ENCODE assay signal across 18 cellular contexts in the genomic region with DNA sequence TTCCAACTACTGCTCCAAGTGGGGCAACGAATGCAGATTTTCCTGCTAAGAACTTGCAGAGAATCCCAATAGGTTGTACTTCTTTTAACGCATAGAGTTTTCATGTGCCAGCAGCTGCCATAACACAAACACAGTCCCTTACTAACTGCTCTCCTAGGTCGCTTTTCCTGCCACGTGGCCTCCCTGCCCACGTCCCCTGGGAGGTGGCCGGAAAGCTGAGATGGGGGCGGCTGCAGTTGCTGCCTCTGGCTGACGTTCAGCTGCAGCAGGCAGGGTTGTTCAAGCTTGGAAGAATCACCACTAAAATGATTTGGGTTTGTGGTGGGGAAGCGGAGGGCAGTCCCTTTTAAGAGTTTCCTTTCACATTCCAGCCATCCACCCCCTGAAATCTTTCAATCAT. TPM values are rescaled to one million over a fixed set of nuclear protein-coding genes. Genes with fewer than 3 reads are reported as not detected.
DNase-seq lines count a peak whose midpoint lies in the region; ATAC-seq and TF ChIP-seq lines count a peak whose summit lies in the region.
"Had no signal": no experiment of that assay in that cellular context is flagged by ENCODE, and none has a peak within 500 bp of the region (broad histone marks: within the 10 kb centered on the region; RNA-seq: fewer than 3 reads in every experiment).

No MANE protein-coding gene starts in this region.

- H4K20me1 ChIP-seq in IMR-90 (ENCODE audit: insufficient read depth, low read length) = no peaks in the 10 kb centered on the region

- no peaks in the 10 kb centered on the region for H3K79me1 ChIP-seq in IMR-90 (ENCODE audit: low read depth in 1 of 2, low read length in 2 of 2)

- H3K14ac ChIP-seq in IMR-90 (replicated peaks; ENCODE audit: low read depth, low read length) = no peak overlapping the region

- no peak overlapping the region for H3K4ac ChIP-seq in IMR-90 (ENCODE audit: low read depth, low read length)

- H4K5ac ChIP-seq in IMR-90 (ENCODE audit: low read depth, low read length) = no peak overlapping the region

- ATAC-seq in right cardiac atrium (peak in 1 of 2 donors; percentile 40), IMR-90 (ENCODE audit: low read depth) (no peak)
- ATAC-seq in stimulated activated naive B cell treated with anti-CD40 and anti-IgM and Interleukin-4, amounts not matched to agents 10 μg/mL and 1 μg/mL and 100 μg/mL, for 72 hours (replicated peaks) = peak; percentile 36 to 64
- no peak for ATAC-seq in activated CD8-positive, alpha-beta T cell treated with anti-CD3 and anti-CD28 coated beads for 36 hours

- intact Hi-C loops in right cardiac atrium (cut with DNase I) (loop anchor here in 1 of 4 donors (10.0 kb wide), 2 partner anchors 47 to 117 kb away; partner anchors contain the start of gene SCN3B), left ventricle myocardium inferior (cut with micrococcal nuclease) (no loop called here), IMR-90 (cut with micrococcal nuclease) (no loop called here), dorsolateral prefrontal cortex (cut with DNase I) (no loop called here)
- intact Hi-C loops in activated CD8-positive, alpha-beta T cell treated with anti-CD3 and anti-CD28 coated beads for 36 hours (cut with micrococcal nuclease) = no loop called here

- H2AK5ac ChIP-seq in IMR-90 (ENCODE audit: low read depth, low read length) = no peak overlapping the region

- H3K36me3 ChIP-seq in left ventricle myocardium inferior (no peaks in the 10 kb centered on the region), IMR-90 (ENCODE audit: control insufficient read depth, insufficient read depth, low read length) (no peaks in the 10 kb centered on the region)

- no TSS peak for BruUV-seq in IMR-90 (replicated peaks; lab: Mats Ljungman, UMichigan)

- H3K27ac Mint-ChIP-seq in stimulated activated naive B cell treated with anti-CD40 and anti-IgM and Interleukin-4, amounts not matched to agents 10 μg/mL and 1 μg/mL and 100 μg/mL, for 72 hours = no peak overlapping the region
- no peak overlapping the region for H3K27ac Mint-ChIP-seq in activated CD8-positive, alpha-beta T cell treated with anti-CD3 and anti-CD28 coated beads for 36 hours
- H3K27ac Mint-ChIP-seq: activated naive CD8-positive, alpha-beta T cell; mesothelial cell of epicardium had no signal

- CTCF ChIA-PET in IMR-90 (lab: Yijun Ruan, JAX) = no interaction called here
- CTCF ChIA-PET in activated CD8-positive, alpha-beta T cell treated with anti-CD3 and anti-CD28 coated beads for 36 hours (lab: Charles Lee) = interaction anchor here (1.9 kb wide), 1 partner anchor 9 kb away, joined by 9 read pairs; no protein-coding TSS in a partner anchor

- peak overlapping the region; percentile 70 for H2AFZ ChIP-seq in IMR-90 (replicated peaks; ENCODE audit: low read length, poor library complexity)

- H4K91ac ChIP-seq in IMR-90 (ENCODE audit: insufficient read depth, low read depth, low read length) = no peak overlapping the region

- in situ Hi-C loops in IMR-90 (cut with MboI; ENCODE audit: low sequenced_read_pairs) = no loop called here

- no peak for TF ChIP-seq POLR2A in IMR-90 (IDR thresholded peaks at IDR 0.05; ENCODE audit: low read depth, low read length)

- TF ChIP-seq CTCF in left ventricle myocardium inferior (IDR thresholded peaks at IDR 0.05; ENCODE audit: borderline replicate concordance) (no peak), IMR-90 (conservative IDR thresholded peaks at IDR 0.05; ENCODE audit: low read depth, low read length) (no peak), dorsolateral prefrontal cortex (IDR thresholded peaks at IDR 0.05 in 54 of 56, conservative IDR thresholded peaks at IDR 0.05 in 2 of 56; ENCODE audit: low read depth in 1 of 56, partially characterized antibody in 56 of 56) (no peak)
- no peak for TF ChIP-seq CTCF in activated CD8-positive, alpha-beta T cell treated with anti-CD3 and anti-CD28 coated beads for 36 hours (IDR thresholded peaks at IDR 0.05)

- H2BK120ac ChIP-seq in IMR-90 (ENCODE audit: low read depth, low read length) = no peak overlapping the region

- no peak overlapping the region for H3K56ac ChIP-seq in IMR-90 (ENCODE audit: extremely low read depth, insufficient read depth, low read length)

- dilution Hi-C loops in IMR-90 (cut with HindIII; ENCODE audit: low sequenced_read_pairs, unreplicated experiment) = no loop called here

- H3K18ac ChIP-seq in IMR-90 (ENCODE audit: low read depth, low read length) = no peak overlapping the region

- H4K8ac ChIP-seq in IMR-90 (ENCODE audit: low read depth in 2 of 2, low read length in 2 of 2) = no peak overlapping the region

- no peak overlapping the region for H3K23ac ChIP-seq in IMR-90 (ENCODE audit: low read depth, low read length)

- no peak overlapping the region for H2BK5ac ChIP-seq in IMR-90 (ENCODE audit: low read depth, low read length, poor library complexity, severe bottlenecking)

- no peak for TF ChIP-seq RAD21 in IMR-90 (IDR thresholded peaks at IDR 0.05; ENCODE audit: low read length)

- no peaks in the 10 kb centered on the region for H3K9me1 ChIP-seq in IMR-90 (ENCODE audit: insufficient read depth, low read length)

- peaks cover 12 to 14% of the 10 kb centered on the region in 2 donors for H3K27me3 Mint-ChIP-seq in stimulated activated naive B cell treated with anti-CD40 and anti-IgM and Interleukin-4, amounts not matched to agents 10 μg/mL and 1 μg/mL and 100 μg/mL, for 72 hours
- peaks cover 5% of the 10 kb centered on the region for H3K27me3 Mint-ChIP-seq in activated CD8-positive, alpha-beta T cell treated with anti-CD3 and anti-CD28 coated beads for 36 hours

- H3K4me2 ChIP-seq in IMR-90 (ENCODE audit: low read depth, low read length) = no peak overlapping the region

- H2BK15ac ChIP-seq in IMR-90 (ENCODE audit: low read depth, low read length) = no peak overlapping the region

- no peaks in the 10 kb centered on the region for H3K9me3 ChIP-seq in right cardiac atrium (ENCODE audit: control insufficient read depth, low read length)
- H3K9me3 ChIP-seq in left ventricle myocardium inferior (replicated peaks) = no peaks in the 10 kb centered on the region
- no peaks in the 10 kb centered on the region for H3K9me3 ChIP-seq in IMR-90 (ENCODE audit: control insufficient read depth, insufficient read depth, low read length)

- H3K27me3 ChIP-seq in right cardiac atrium (ENCODE audit: control insufficient read depth, insufficient read depth) = no peaks in the 10 kb centered on the region
- H3K27me3 ChIP-seq in left ventricle myocardium inferior (ENCODE audit: low read depth) = peaks cover 13% of the 10 kb centered on the region
- H3K27me3 ChIP-seq in IMR-90 (ENCODE audit: control insufficient read depth, insufficient read depth, low read length) = peaks cover 26% of the 10 kb centered on the region
- H3K27me3 ChIP-seq in dorsolateral prefrontal cortex = no peaks in the 10 kb centered on the region

- H3K4me1 ChIP-seq in right cardiac atrium (ENCODE audit: control insufficient read depth, insufficient read depth, low read length) (no peaks in the 10 kb centered on the region), left ventricle myocardium inferior (no peaks in the 10 kb centered on the region), IMR-90 (ENCODE audit: control insufficient read depth, insufficient read depth, low read length) (no peaks in the 10 kb centered on the region)

- no peak overlapping the region for H2AK9ac ChIP-seq in IMR-90 (replicated peaks; ENCODE audit: low read depth, low read length, poor library complexity)

- H3K27ac ChIP-seq in right cardiac atrium (ENCODE audit: low read length) (no peak overlapping the region), left ventricle myocardium inferior (replicated peaks) (no peak overlapping the region), IMR-90 (ENCODE audit: insufficient read depth, low read length) (no peak overlapping the region), dorsolateral prefrontal cortex (no peak overlapping the region)

- H3K36me3 Mint-ChIP-seq in stimulated activated naive B cell treated with anti-CD40 and anti-IgM and Interleukin-4, amounts not matched to agents 10 μg/mL and 1 μg/mL and 100 μg/mL, for 72 hours = no peaks in the 10 kb centered on the region
- no peaks in the 10 kb centered on the region for H3K36me3 Mint-ChIP-seq in activated CD8-positive, alpha-beta T cell treated with anti-CD3 and anti-CD28 coated beads for 36 hours (ENCODE audit: low read depth)
- H3K36me3 Mint-ChIP-seq: mesothelial cell of epicardium had no signal

- no peak overlapping the region for H2BK20ac ChIP-seq in IMR-90 (ENCODE audit: low read depth, low read length)

- H3K4me3 ChIP-seq in right cardiac atrium (ENCODE audit: low read length) = no peak overlapping the region
- H3K4me3 ChIP-seq in left ventricle myocardium inferior = no peak overlapping the region
- H3K4me3 ChIP-seq in IMR-90 (ENCODE audit: insufficient read depth, low read depth, low read length) = no peak overlapping the region
- H3K4me3 ChIP-seq in dorsolateral prefrontal cortex = no peak overlapping the region

- H3K4me3 Mint-ChIP-seq in stimulated activated naive B cell treated with anti-CD40 and anti-IgM and Interleukin-4, amounts not matched to agents 10 μg/mL and 1 μg/mL and 100 μg/mL, for 72 hours = peak overlapping the region; percentile 17 to 19
- H3K4me3 Mint-ChIP-seq in activated CD8-positive, alpha-beta T cell treated with anti-CD3 and anti-CD28 coated beads for 36 hours = no peak overlapping the region
- H3K4me3 Mint-ChIP-seq: activated naive CD8-positive, alpha-beta T cell; central memory CD8-positive, alpha-beta T cell; mesothelial cell of epicardium had no signal

- 31% methylated on average over 9 of the region's 9 CpGs for WGBS in right cardiac atrium
- WGBS in IMR-90 (ENCODE audit: extremely low coverage in 2 of 2, insufficient read length in 1 of 2), 2 experiments = 38% methylated on average over 3 of the region's 9 CpGs; no CpG with 5 or more reads in 1 of the 2 experiments

- no peaks in the 10 kb centered on the region for H3K9me3 Mint-ChIP-seq in stimulated activated naive B cell treated with anti-CD40 and anti-IgM and Interleukin-4, amounts not matched to agents 10 μg/mL and 1 μg/mL and 100 μg/mL, for 72 hours
- H3K9me3 Mint-ChIP-seq in activated CD8-positive, alpha-beta T cell treated with anti-CD3 and anti-CD28 coated beads for 36 hours = no peaks in the 10 kb centered on the region
- H3K9me3 Mint-ChIP-seq: central memory CD8-positive, alpha-beta T cell had no signal

- DNase-seq in right cardiac atrium (peak; percentile 27 to 62 (median 54)), left ventricle myocardium inferior (no peak), IMR-90 (no peak), dorsolateral prefrontal cortex (peak in 8 of 10 donors; percentile 21 to 79 (median 58)), NOMO-1 treated with DMSO at 0.1 percent for 48 hours (lab: John Stamatoyannopoulos, UW; ENCODE audit: unreplicated experiment) (no peak), DMS79 treated with DMSO at 0.1 percent for 48 hours (lab: John Stamatoyannopoulos, UW) (no peak)
- peak; percentile 13 for DNase-seq in stimulated activated naive B cell treated with anti-CD40 and anti-IgM and Interleukin-4, amounts not matched to agents 10 μg/mL and 1 μg/mL and 100 μg/mL, for 72 hours
- no peak for DNase-seq in activated CD8-positive, alpha-beta T cell treated with anti-CD3 and anti-CD28 coated beads for 36 hours
- DNase-seq: activated CD4-positive, alpha-beta T cell treated with anti-CD3 and anti-CD28 coated beads for 1 hour; foreskin melanocyte; NCI-H1105 treated with DMSO at 0.1 percent for 48 hours; NCI-H748 treated with DMSO at 0.1 percent for 48 hours; RPMI8226 had no signal

- H3K9ac ChIP-seq in IMR-90 (ENCODE audit: low read depth, low read length) = no peak overlapping the region

- POLR2A ChIA-PET in IMR-90 (lab: Charles Lee; ENCODE audit: unreplicated experiment) = no interaction called here
- POLR2A ChIA-PET in activated CD8-positive, alpha-beta T cell treated with anti-CD3 and anti-CD28 coated beads for 36 hours (lab: Charles Lee) = no interaction called here

- H3K4me1 Mint-ChIP-seq in stimulated activated naive B cell treated with anti-CD40 and anti-IgM and Interleukin-4, amounts not matched to agents 10 μg/mL and 1 μg/mL and 100 μg/mL, for 72 hours = peaks cover 3 to 9% of the 10 kb centered on the region in 2 donors
- H3K4me1 Mint-ChIP-seq in activated CD8-positive, alpha-beta T cell treated with anti-CD3 and anti-CD28 coated beads for 36 hours (ENCODE audit: low read depth) = no peaks in the 10 kb centered on the region
- H3K4me1 Mint-ChIP-seq: central memory CD8-positive, alpha-beta T cell; mesothelial cell of epicardium had no signal

RNA-seq across cellular contexts. Expression of gene ZNF202, which starts 39.3 kb away (rescaled TPM):
- total RNA-seq in right cardiac atrium (1 to 10 TPM; 4.1 to 7.1 (median 5.4) TPM), left ventricle myocardium inferior (6.0 TPM), IMR-90 (2012; rRNA removed) (8.2 and 9.2 TPM in 2 replicates), dorsolateral prefrontal cortex (10 to 100 TPM in 109 of 120 experiments, 1 to 10 TPM in 11; 7.8 to 23.0 (median 12.8) TPM)
- polyA plus RNA-seq in right cardiac atrium (2.5 TPM), IMR-90 (2012; rRNA removed) (6.3 and 7.7 TPM in 2 replicates)
- polyA plus RNA-seq in IMR-90 (2012; cell fraction: cytosol; rRNA removed) = 2.6 and 3.8 TPM in 2 replicates
- 15.0 and 31.8 TPM in 2 replicates for polyA plus RNA-seq in IMR-90 (2012; cell fraction: nucleus; rRNA removed; ENCODE audit: low replicate concordance)
- total RNA-seq in activated CD8-positive, alpha-beta T cell treated with anti-CD3 and anti-CD28 coated beads for 36 hours = 10 to 100 TPM; 11.1 to 13.6 TPM

RNA-seq across cellular contexts. Expression of gene SCN3B, which starts 47.7 kb away (rescaled TPM):
- under 1 TPM; 0.20 to 0.91 (median 0.57) TPM for total RNA-seq in right cardiac atrium
- polyA plus RNA-seq in right cardiac atrium = 0.41 TPM
- 1.9 TPM for total RNA-seq in left ventricle myocardium inferior
- under 0.01 TPM in 2 replicates for total RNA-seq in IMR-90 (2012; rRNA removed)
- polyA plus RNA-seq in IMR-90 (2012; rRNA removed) = 0.03 and 0.04 TPM in 2 replicates
- 0.03 TPM in 2 replicates for polyA plus RNA-seq in IMR-90 (2012; cell fraction: cytosol; rRNA removed)
- 0.08 and 0.10 TPM in 2 replicates for polyA plus RNA-seq in IMR-90 (2012; cell fraction: nucleus; rRNA removed; ENCODE audit: low replicate concordance)
- 100 to 1,000 TPM in 70 of 120 experiments, 10 to 100 TPM in 50; 33.3 to 193 (median 105) TPM for total RNA-seq in dorsolateral prefrontal cortex
- total RNA-seq in activated CD8-positive, alpha-beta T cell treated with anti-CD3 and anti-CD28 coated beads for 36 hours = not detected
- total RNA-seq: T-helper 1 cell treated with Interleukin-12 subunit alpha and Interleukin-12 subunit beta and Interleukin-4 antibody, amounts not matched to agents 30 ng/mL and 1 ng/mL, for 36 hours had no signal

RNA-seq across cellular contexts. Expression of gene OR6X1, which starts 52.2 kb away (rescaled TPM):
- total RNA-seq in right cardiac atrium (not detected), left ventricle myocardium inferior (not detected), IMR-90 (2012; rRNA removed) (not detected in 2 replicates), dorsolateral prefrontal cortex (not detected)
- polyA plus RNA-seq in right cardiac atrium (not detected), IMR-90 (2012; rRNA removed) (not detected in 2 replicates)
- not detected in 2 replicates for polyA plus RNA-seq in IMR-90 (2012; cell fraction: cytosol; rRNA removed)
- polyA plus RNA-seq in IMR-90 (2012; cell fraction: nucleus; rRNA removed; ENCODE audit: low replicate concordance) = not detected in 2 replicates
- total RNA-seq in activated CD8-positive, alpha-beta T cell treated with anti-CD3 and anti-CD28 coated beads for 36 hours = not detected
- total RNA-seq: mesothelial cell of epicardium; T-helper 1 cell treated with Interleukin-12 subunit alpha and Interleukin-12 subunit beta and Interleukin-4 antibody, amounts not matched to agents 30 ng/mL and 1 ng/mL, for 36 hours had no signal
- polyA plus RNA-seq: thymus had no signal

Comparison
In these comparisons a context has a peak if more than half of its experiments do, and no peak if none do; other contexts are left out.
1. DNase-seq: peak in right cardiac atrium (3 of 3), dorsolateral prefrontal cortex (8 of 10) and stimulated activated naive B cell treated with anti-CD40 and anti-IgM and Interleukin-4, amounts not matched to agents 10 μg/mL and 1 μg/mL and 100 μg/mL, for 72 hours (single experiment); none in left ventricle myocardium inferior (single experiment), IMR-90 (single experiment), NOMO-1 treated with DMSO at 0.1 percent for 48 hours (single experiment), activated CD8-positive, alpha-beta T cell treated with anti-CD3 and anti-CD28 coated beads for 36 hours (single experiment) and DMS79 treated with DMSO at 0.1 percent for 48 hours (single experiment).
2. ATAC-seq: peak in stimulated activated naive B cell treated with anti-CD40 and anti-IgM and Interleukin-4, amounts not matched to agents 10 μg/mL and 1 μg/mL and 100 μg/mL, for 72 hours (2 of 2); none in IMR-90 (single experiment) and activated CD8-positive, alpha-beta T cell treated with anti-CD3 and anti-CD28 coated beads for 36 hours (single experiment).
3. RNA of gene SCN3B, which starts 47.7 kb away (total RNA-seq): 33.3 to 193 TPM in dorsolateral prefrontal cortex; 1.9 TPM in left ventricle myocardium inferior (single experiment), 0.20 to 0.91 TPM in right cardiac atrium, under 0.01 TPM in IMR-90 and not detected in activated CD8-positive, alpha-beta T cell treated with anti-CD3 and anti-CD28 coated beads for 36 hours; every median in the first group is over 10 times any median in the second.